18 cellular contexts compared by ENCODE assay signal in genomic region chr3:121739902-121740301, GRCh38.
"Had no signal": no experiment of that assay in that cellular context is flagged by ENCODE, and none has a peak within 500 bp of the region (broad histone marks: within the 10 kb centered on the region; RNA-seq: fewer than 3 reads in every experiment).

No MANE protein-coding gene starts in this region.

- H3K27ac ChIP-seq: epithelial cell of prostate, right atrium auricular region, suprapubic skin had no signal

- H3K36me3 ChIP-seq: right atrium auricular region had no signal

- H3K9me3 ChIP-seq: right atrium auricular region, suprapubic skin had no signal

- H3K4me3 ChIP-seq: right atrium auricular region, suprapubic skin had no signal

- H3K9me3 Mint-ChIP-seq: type B pancreatic cell had no signal

- H3K4me1 ChIP-seq: suprapubic skin had no signal

- H3K27me3 Mint-ChIP-seq: progenitor cell of endocrine pancreas, type B pancreatic cell had no signal

- H3K4me3 Mint-ChIP-seq: activated naive CD4-positive, alpha-beta T cell treated with anti-CD3 and anti-CD28 coated beads for 36 hours; nephron; T-helper 1 cell treated with Interleukin-12 subunit alpha and Interleukin-12 subunit beta and Interleukin-4 antibody, amounts not matched to agents 30 μg/mL and 1 μg/mL, for 36 hours; type B pancreatic cell had no signal

- H3K27ac Mint-ChIP-seq: activated naive CD4-positive, alpha-beta T cell treated with anti-CD3 and anti-CD28 coated beads for 36 hours; activated T-helper 2 cell treated with anti-CD3 and anti-CD28 coated beads, Interferon-gamma antibody, Interleukin-2, Interleukin-4, amounts not matched to agents 10 μg/mL and 5 μg/mL and 100 μg/mL, durations not matched to agents 14 hours and 24 hours and 36 hours; nephron; progenitor cell of endocrine pancreas; T-helper 1 cell treated with Interleukin-12 subunit alpha and Interleukin-12 subunit beta and Interleukin-4 antibody, amounts not matched to agents 30 μg/mL and 1 μg/mL, for 36 hours; type B pancreatic cell had no signal

- H3K27me3 ChIP-seq: right atrium auricular region, suprapubic skin had no signal

- DNase-seq: activated CD4-positive, alpha-beta T cell treated with anti-CD3 and anti-CD28 coated beads for 48 hours; activated naive CD4-positive, alpha-beta T cell treated with anti-CD3 and anti-CD28 coated beads for 36 hours; foreskin melanocyte; head of caudate nucleus; kidney glomerular epithelial cell; mesenchymal stem cell; occipital lobe; small intestine; stimulated activated CD4-positive, alpha-beta T cell treated with anti-CD3 and anti-CD28 coated beads, Interleukin-4, amount 100 ng/mL, for 24 hours; stimulated activated naive CD4-positive, alpha-beta T cell treated with Interleukin-2 at 50 U/mL for 16 hours had no signal
